ENCODE assay signal across 13 cellular contexts in genomic region chr3:4416961-4417360, GRCh38.
A peak's percentile ranks its signal among the peaks of the same experiment; 100 is the strongest.
DNase-seq lines count a peak whose midpoint lies in the region; ATAC-seq and TF ChIP-seq lines count a peak whose summit lies in the region.
"Had no signal": no experiment of that assay in that cellular context is flagged by ENCODE, and none has a peak within 500 bp of the region (broad histone marks: within the 10 kb centered on the region; RNA-seq: fewer than 3 reads in every experiment).

No MANE protein-coding gene starts in this region.

- H3K4me3 ChIP-seq in tibial artery: no peak overlapping the region
- H3K4me3 ChIP-seq: tibial nerve had no signal

- intact Hi-C loops in tibial artery (cut with DNase I; ENCODE audit: low total_unique reads): loop anchor here (2.0 to 5.0 kb wide), 2 partner anchors 76 to 170 kb away; partner anchors contain the start of gene ITPR1

- peak overlapping the region; percentile 80 to 82 for H3K27ac ChIP-seq in tibial artery

- DNase-seq in stimulated activated CD4-positive, alpha-beta T cell treated with anti-CD3 and anti-CD28 coated beads, Interleukin-15, amount 100 ng/mL, for 24 hours: peak; percentile 51
- no peak for DNase-seq in stimulated activated CD4-positive, alpha-beta T cell treated with anti-CD3 and anti-CD28 coated beads, Interleukin-2, amount 100 ng/mL, for 48 hours
- DNase-seq in fibroblast of the conjunctiva (ENCODE audit: low read depth) (peak; percentile 67), tibial artery (peak; percentile 78 to 97), middle frontal gyrus (ENCODE audit: extremely low spot score, low spot score) (no peak)
- DNase-seq: activated naive CD8-positive, alpha-beta T cell treated with anti-CD3 and anti-CD28 coated beads, Interleukin-2, amount 10 ng/mL, durations not matched to agents 7 days and 5 days; CD8-positive, alpha-beta memory T cell; small intestine; T-helper 2 cell had no signal

- H3K36me3 ChIP-seq in tibial artery: no peaks in the 10 kb centered on the region

- no peaks in the 10 kb centered on the region for H3K9me3 ChIP-seq in tibial artery
- H3K9me3 ChIP-seq: tibial nerve had no signal

- peaks cover 0 to 30% (median 22%) of the 10 kb centered on the region in 4 donors for H3K4me1 ChIP-seq in tibial artery
- H3K4me1 ChIP-seq: tibial nerve had no signal

- ATAC-seq in SK-N-SH treated with all-trans-retinoic acid at 6 μM for 48 hours (peak; percentile 95), HG02885 (IDR thresholded peaks at IDR 0.05; ENCODE audit: poor library complexity, unreplicated experiment) (no peak), GM19455 (IDR thresholded peaks at IDR 0.05; ENCODE audit: unreplicated experiment) (no peak)

- no peaks in the 10 kb centered on the region for H3K27me3 ChIP-seq in tibial artery
- H3K27me3 ChIP-seq: tibial nerve had no signal

- peak in 1 of 2 experiments; percentile 2 for TF ChIP-seq CTCF in tibial artery (IDR thresholded peaks at IDR 0.05)

TF ChIP-seq in SK-N-SH treated with all-trans-retinoic acid at 6 μM for 48 hours, 23 proteins besides CTCF, POLR2A, EP300 and RAD21:
- no peak for TF ChIP-seq TCF4 (CRISPR knock-in tag; IDR thresholded peaks at IDR 0.05; ENCODE audit: borderline replicate concordance)
- TF ChIP-seq RARB (CRISPR knock-in tag; IDR thresholded peaks at IDR 0.05): no peak
- TF ChIP-seq ZNF565 (CRISPR knock-in tag; conservative IDR thresholded peaks at IDR 0.05; ENCODE audit: low read depth): no peak

Comparison
In these comparisons a context has a peak if more than half of its experiments do, and no peak if none do; other contexts are left out.
1. DNase-seq: peak in stimulated activated CD4-positive, alpha-beta T cell treated with anti-CD3 and anti-CD28 coated beads, Interleukin-15, amount 100 ng/mL, for 24 hours (single experiment), fibroblast of the conjunctiva (single experiment) and tibial artery (2 of 2); none in stimulated activated CD4-positive, alpha-beta T cell treated with anti-CD3 and anti-CD28 coated beads, Interleukin-2, amount 100 ng/mL, for 48 hours (0 of 2) and middle frontal gyrus (single experiment).